10 cellular contexts compared by ENCODE assay signal in genomic region chr10:13776861-13777301, GRCh38.
A peak's percentile ranks its signal among the peaks of the same experiment; 100 is the strongest.
DNase-seq lines count a peak whose midpoint lies in the region; ATAC-seq, FAIRE-seq and TF ChIP-seq lines count a peak whose summit lies in the region.
"Had no signal": no experiment of that assay in that cellular context is flagged by ENCODE, and none has a peak within 500 bp of the region (broad histone marks: within the 10 kb centered on the region; RNA-seq: fewer than 3 reads in every experiment).

No MANE protein-coding gene starts in this region.

- peak; percentile 78 for FAIRE-seq in RCC 7860 (lab: Jason Lieb, UNC)
- no peak for FAIRE-seq in D721Med (lab: Jason Lieb, UNC)

- H3K27me3 ChIP-seq in SJCRH30 = no peaks in the 10 kb centered on the region

- no peaks in the 10 kb centered on the region for H3K9me3 Mint-ChIP-seq in HFFc6
- H3K9me3 Mint-ChIP-seq: activated T-cell treated with anti-CD3 and anti-CD28 coated beads, Interleukin-2, amount 50 U/mL, for 72 hours had no signal

- peaks cover 3% of the 10 kb centered on the region for H3K27me3 Mint-ChIP-seq in HFFc6 (ENCODE audit: insufficient read depth)

- H3K27ac ChIP-seq in SJCRH30 = no peak overlapping the region

- H3K4me1 Mint-ChIP-seq in HFFc6 (ENCODE audit: low read depth) = peaks cover 71% of the 10 kb centered on the region

- H3K36me3 Mint-ChIP-seq in HFFc6 (ENCODE audit: low read depth) = peaks cover 42% of the 10 kb centered on the region

- no peaks in the 10 kb centered on the region for H3K9me3 ChIP-seq in SJCRH30 (replicated peaks)

- H3K4me3 Mint-ChIP-seq in HFFc6 = peak overlapping the region; percentile 50
- H3K4me3 Mint-ChIP-seq: activated T-cell treated with anti-CD3 and anti-CD28 coated beads, Interleukin-2, amount 50 U/mL, for 72 hours had no signal

- DNase-seq in GM12865 (ENCODE audit: low read depth) = peak; percentile 73
- DNase-seq in HFFc6 = peak; percentile 89
- DNase-seq in RCC 7860 (ENCODE audit: low spot score) = peak; percentile 66
- peak; percentile 57 for DNase-seq in islet precursor cell
- DNase-seq in SJCRH30 = no peak
- DNase-seq in D721Med (ENCODE audit: insufficient read length, low spot score) = no peak
- DNase-seq: activated T-cell treated with anti-CD3 and anti-CD28 coated beads, Interleukin-2, amount 50 U/mL, for 72 hours; stimulated activated naive CD4-positive, alpha-beta T cell treated with Interleukin-2 at 50 U/mL for 16 hours had no signal

- H3K4me1 ChIP-seq in SJCRH30 = no peaks in the 10 kb centered on the region

- TF ChIP-seq CTCF in GM12865 (IDR thresholded peaks at IDR 0.05; ENCODE audit: insufficient read depth, low read depth, low read length, missing control alignments) (no peak), HFFc6 (IDR thresholded peaks at IDR 0.05) (no peak), D721Med (IDR thresholded peaks at IDR 0.05; ENCODE audit: insufficient read depth, missing control alignments) (no peak)

- peak overlapping the region; percentile 94 for H3K27ac Mint-ChIP-seq in HFFc6
- H3K27ac Mint-ChIP-seq: activated T-cell treated with anti-CD3 and anti-CD28 coated beads, Interleukin-2, amount 50 U/mL, for 72 hours had no signal

- no peak for ATAC-seq in GM19328 (IDR thresholded peaks at IDR 0.05; ENCODE audit: unreplicated experiment)
- ATAC-seq in GM21367 (IDR thresholded peaks at IDR 0.05; ENCODE audit: unreplicated experiment) = no peak
- ATAC-seq: activated T-cell treated with anti-CD3 and anti-CD28 coated beads, Interleukin-2, amount 50 U/mL, for 72 hours had no signal

- no peak overlapping the region for H3K4me3 ChIP-seq in GM12865 (ENCODE audit: low read depth, low read length)
- no peak overlapping the region for H3K4me3 ChIP-seq in SJCRH30

- H3K36me3 ChIP-seq in SJCRH30 = no peaks in the 10 kb centered on the region

Comparison
In these comparisons a context has a peak if more than half of its experiments do, and no peak if none do; other contexts are left out.
1. DNase-seq: peak in GM12865 (single experiment), HFFc6 (single experiment), RCC 7860 (single experiment) and islet precursor cell (single experiment); none in SJCRH30 (0 of 2) and D721Med (single experiment).